Comparison of ENCODE assay signal across 15 cellular contexts in the genomic region with DNA sequence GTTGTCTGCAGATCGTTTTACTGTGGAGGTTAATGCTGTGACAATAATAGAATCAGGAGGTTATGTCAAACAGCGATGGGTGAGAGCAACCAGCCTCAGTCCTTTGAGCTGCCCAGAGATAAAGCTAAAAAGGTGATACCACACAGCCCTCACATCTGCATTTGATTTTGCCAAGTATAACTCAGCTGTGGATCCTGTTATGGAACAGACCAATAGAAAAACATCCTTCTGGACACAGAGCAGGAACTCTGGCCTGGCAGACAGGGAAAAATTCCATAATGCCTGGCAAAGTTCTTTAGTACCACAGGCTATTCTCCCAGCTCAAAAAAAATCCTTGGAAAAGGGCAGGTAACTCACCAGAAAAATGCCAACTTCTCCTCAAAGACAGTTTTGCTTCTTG.
A peak's percentile ranks its signal among the peaks of the same experiment; 100 is the strongest.
DNase-seq lines count a peak whose midpoint lies in the region; ATAC-seq and TF ChIP-seq lines count a peak whose summit lies in the region.
"Had no signal": no experiment of that assay in that cellular context is flagged by ENCODE, and none has a peak within 500 bp of the region (broad histone marks: within the 10 kb centered on the region; RNA-seq: fewer than 3 reads in every experiment).

No MANE protein-coding gene starts in this region.

- H3K4me1 ChIP-seq in mammary epithelial cell (ENCODE audit: insufficient read depth, low read length) (no peaks in the 10 kb centered on the region), rectal smooth muscle tissue (ENCODE audit: control insufficient read depth, insufficient read depth, low read length) (peaks cover 20% of the 10 kb centered on the region), vagina (peaks cover 5% of the 10 kb centered on the region)

- no peaks in the 10 kb centered on the region for H4K20me1 ChIP-seq in mammary epithelial cell (ENCODE audit: insufficient read depth, low read length)

- 23% methylated on average over 2 of the region's 2 CpGs for WGBS in mammary epithelial cell (ENCODE audit: low coverage, missing lambda C conversion rate)

- TF ChIP-seq CTCF in mammary epithelial cell (conservative IDR thresholded peaks at IDR 0.05 in 1 of 2, IDR thresholded peaks at IDR 0.05 in 1 of 2; ENCODE audit: extremely low read depth in 1 of 2, insufficient read depth in 1 of 2, low read depth in 1 of 2, low read length in 2 of 2) (no peak), vagina (IDR thresholded peaks at IDR 0.05) (no peak)

- CTCF ChIA-PET in mammary epithelial cell (lab: Charles Lee; ENCODE audit: low non-redundant PET) = interaction anchor here (0.5 to 0.6 kb wide), 2 partner anchors 464 to 600 kb away, joined by 3 read pairs; no protein-coding TSS in a partner anchor

- BruUV-seq in mammary epithelial cell (replicated peaks; lab: Mats Ljungman, UMichigan) = no TSS peak

- H3K4me3 ChIP-seq in mammary epithelial cell (replicated peaks in 1 of 3; ENCODE audit: insufficient read depth in 1 of 3, low read depth in 2 of 3, low read length in 3 of 3) (no peak overlapping the region), rectal smooth muscle tissue (ENCODE audit: low read length) (no peak overlapping the region), vagina (no peak overlapping the region)
- H3K4me3 ChIP-seq: K562, mucosa of descending colon had no signal

- H3K9ac ChIP-seq in mammary epithelial cell (ENCODE audit: insufficient read depth, low read length) (no peak overlapping the region), rectal smooth muscle tissue (ENCODE audit: low read length) (no peak overlapping the region)

- DNase-seq in mammary epithelial cell (no peak), Right ventricle myocardium superior (no peak), vagina (ENCODE audit: extremely low spot score in 2 of 2) (no peak), C1 segment of cervical spinal cord (lab: John Stamatoyannopoulos, UW) (no peak)
- DNase-seq: activated CD4-positive, alpha-beta T cell treated with anti-CD3 and anti-CD28 coated beads, Interleukin-2, amount 10 ng/mL, durations not matched to agents 24 days and 14 days; erythroblast; mucosa of descending colon; NCI-H146; NCI-H2171; SHP77 had no signal

- ATAC-seq in Right ventricle myocardium superior (ENCODE audit: poor library complexity) (peak; percentile 69), GM21360 (IDR thresholded peaks at IDR 0.05; ENCODE audit: unreplicated experiment) (no peak), GM21447 (IDR thresholded peaks at IDR 0.05; ENCODE audit: unreplicated experiment) (no peak)
- ATAC-seq: K562, left lobe of liver, mucosa of descending colon had no signal

- H3K79me2 ChIP-seq in mammary epithelial cell (ENCODE audit: insufficient read depth, low read length) = no peaks in the 10 kb centered on the region

- dilution Hi-C loops in mammary epithelial cell (cut with HindIII; ENCODE audit: low sequenced_read_pairs) = no loop called here

- no peak for TF ChIP-seq POLR2A in vagina (IDR thresholded peaks at IDR 0.05)

- intact Hi-C loops in mammary epithelial cell (cut with micrococcal nuclease) (no loop called here), Right ventricle myocardium superior (cut with DNase I) (no loop called here), vagina (cut with DNase I) (no loop called here)

- no peaks in the 10 kb centered on the region for H3K9me3 ChIP-seq in mammary epithelial cell (replicated peaks; ENCODE audit: insufficient read depth, low read length)
- no peaks in the 10 kb centered on the region for H3K9me3 ChIP-seq in vagina
- H3K9me3 ChIP-seq: mucosa of descending colon had no signal

- no peaks in the 10 kb centered on the region for H3K36me3 ChIP-seq in mammary epithelial cell (ENCODE audit: insufficient read depth, low read length)
- H3K36me3 ChIP-seq in rectal smooth muscle tissue (ENCODE audit: control insufficient read depth, insufficient read depth, low read length) = peaks cover 8% of the 10 kb centered on the region
- peaks cover 0 to 20% of the 10 kb centered on the region in 2 donors for H3K36me3 ChIP-seq in vagina

- no peak overlapping the region for H3K4me2 ChIP-seq in mammary epithelial cell (ENCODE audit: insufficient read depth, low read depth, low read length)

- H3K27ac ChIP-seq in mammary epithelial cell (ENCODE audit: insufficient read depth, low read depth, low read length) (no peak overlapping the region), rectal smooth muscle tissue (ENCODE audit: low read depth, low read length) (peak overlapping the region; percentile 75), vagina (peak overlapping the region; percentile 70)

- H2AFZ ChIP-seq in mammary epithelial cell (ENCODE audit: low read depth, low read length) = peak overlapping the region; percentile 9

- in situ Hi-C loops in mammary epithelial cell (cut with MboI; ENCODE audit: low sequenced_read_pairs in 2 of 2) = loop anchor here (5.0 to 10.0 kb wide), 2 partner anchors 57 to 224 kb away; no protein-coding TSS in a partner anchor

- H3K27me3 ChIP-seq in mammary epithelial cell (ENCODE audit: insufficient read depth, low read length) = no peaks in the 10 kb centered on the region
- no peaks in the 10 kb centered on the region for H3K27me3 ChIP-seq in rectal smooth muscle tissue (ENCODE audit: control insufficient read depth, insufficient read depth, low read length)
- H3K27me3 ChIP-seq in vagina = no peaks in the 10 kb centered on the region
